In genomic region chr16:50245417-50246298, GRCh38 we compare ENCODE assay signal across 8 cellular contexts. TPM values are rescaled to one million over a fixed set of nuclear protein-coding genes. Genes with fewer than 3 reads are reported as not detected.
A peak's percentile ranks its signal among the peaks of the same experiment; 100 is the strongest.
DNase-seq lines count a peak whose midpoint lies in the region; ATAC-seq, FAIRE-seq and TF ChIP-seq lines count a peak whose summit lies in the region.

No MANE protein-coding gene starts in this region.

- TF ChIP-seq EP300 in A549 (IDR thresholded peaks at IDR 0.05): peak in 1 of 2 experiments; percentile 30; a peak in 1 of 5 replicates

- peak in 1 of 2 experiments; percentile 41; a peak in 2 of 5 replicates for TF ChIP-seq RAD21 in A549 (conservative IDR thresholded peaks at IDR 0.05 in 1 of 2, IDR thresholded peaks at IDR 0.05 in 1 of 2)

- H3K9me3 ChIP-seq in A549: no peaks in the 10 kb centered on the region

- CTCF ChIA-PET in A549 (lab: Yijun Ruan, JAX): interaction anchor here (0.7 to 3.1 kb wide), 10 partner anchors 9 to 221 kb away, joined by 3 to 14 read pairs (median 4); partner anchors contain the start of gene CNEP1R1

- intact Hi-C loops in left cardiac atrium (cut with DNase I): no loop called here

- DNase-seq in A549 (ENCODE audit: low read depth in 1 of 2, low spot score in 1 of 2) (peak; percentile 81 to 83), GM18507 (ENCODE audit: extremely low spot score, insufficient read length, low read depth) (peak; percentile 78), RCC 7860 (ENCODE audit: low spot score) (peak; percentile 68), left cardiac atrium (peak; percentile 60), renal cortical epithelial cell (ENCODE audit: low read depth) (peak; percentile 60), DMS153 treated with DMSO at 0.1 percent for 48 hours (lab: John Stamatoyannopoulos, UW; ENCODE audit: unreplicated experiment) (no peak)
- peak; percentile 61 for DNase-seq in activated naive CD4-positive, alpha-beta T cell treated with anti-CD3 and anti-CD28 coated beads, Interleukin-2, amount 50 U/mL, for 16 hours

- H3K4me3 ChIP-seq in A549: peak overlapping the region; percentile 68

- peak; percentile 80 to 85 for ATAC-seq in A549
- peak; percentile 65 for ATAC-seq in HG03064 (IDR thresholded peaks at IDR 0.05; ENCODE audit: low read depth, unreplicated experiment)
- ATAC-seq in left cardiac atrium: peak; percentile 87 to 91

- H3K4me1 ChIP-seq in A549: peaks cover 17% of the 10 kb centered on the region

- peak; percentile 47 for TF ChIP-seq POLR2A in A549 (IDR thresholded peaks at IDR 0.05; ENCODE audit: low read length)

- WGBS in A549 (ENCODE audit: missing lambda C conversion rate): 10% methylated on average over 6 of the region's 74 CpGs

- FAIRE-seq in A549 (lab: Jason Lieb, UNC): no peak
- FAIRE-seq in GM18507 (lab: Jason Lieb, UNC): no peak
- FAIRE-seq in RCC 7860 (lab: Jason Lieb, UNC): peak; percentile 42

- H3K4me2 ChIP-seq in A549: peak overlapping the region; percentile 79

- POLR2A ChIA-PET in A549 (lab: Yijun Ruan, JAX): interaction anchor here (1.0 to 1.4 kb wide), 3 partner anchors 9 to 35 kb away, joined by 4 to 5 read pairs (median 4); no protein-coding TSS in a partner anchor

- H3K27ac ChIP-seq in A549: peak overlapping the region; percentile 89 to 96

- peak; percentile 73 for TF ChIP-seq CTCF in A549 (IDR thresholded peaks at IDR 0.05)

TF ChIP-seq in A549, 52 proteins besides CTCF, POLR2A, EP300 and RAD21:
- TF ChIP-seq REST (IDR thresholded peaks at IDR 0.05) (no peak), MAX (IDR thresholded peaks at IDR 0.05) (peak; percentile 97), TP53 (CRISPR knock-in tag; IDR thresholded peaks at IDR 0.05) (no peak), SMC3 (IDR thresholded peaks at IDR 0.05) (peak; percentile 58), BCL3 (IDR thresholded peaks at IDR 0.05) (0 out of 3 replicates have a peak, but pooled peaks have one; percentile 15), MYC (IDR thresholded peaks at IDR 0.05; ENCODE audit: borderline replicate concordance, low read length) (peak; percentile 58; the same call in 1 of the 2 replicates), NFE2L2 (conservative IDR thresholded peaks at IDR 0.05; ENCODE audit: low read length) (no peak), ZSCAN20 (CRISPR knock-in tag; IDR thresholded peaks at IDR 0.05) (no peak), HEYL (CRISPR knock-in tag; IDR thresholded peaks at IDR 0.05) (no peak), HOXB13 (CRISPR knock-in tag; IDR thresholded peaks at IDR 0.05; ENCODE audit: low read depth) (no peak), JUN (IDR thresholded peaks at IDR 0.05) (peak in 1 of 2 experiments; percentile 67; a peak in 2 of 5 replicates), ZFP36 (IDR thresholded peaks at IDR 0.05; ENCODE audit: borderline replicate concordance, partially characterized antibody) (no peak), CEBPB (IDR thresholded peaks at IDR 0.05) (peak; percentile 20 to 38; a peak in 1 of 4 replicates), E2F6 (IDR thresholded peaks at IDR 0.05; ENCODE audit: borderline replicate concordance, low read depth) (peak; percentile 76; the same call in 1 of the 2 replicates), ZNF302 (CRISPR knock-in tag; IDR thresholded peaks at IDR 0.05) (no peak), NPAS2 (CRISPR knock-in tag; IDR thresholded peaks at IDR 0.05; ENCODE audit: borderline replicate concordance) (no peak), FOSL2 (IDR thresholded peaks at IDR 0.05) (peak; percentile 48; the same call in 1 of the 2 replicates), FOSL2 (CRISPR knock-in tag; IDR thresholded peaks at IDR 0.05) (peak; percentile 73), BHLHE40 (IDR thresholded peaks at IDR 0.05; ENCODE audit: low read depth, low read length) (peak; percentile 76), FOXS1 (CRISPR knock-in tag; IDR thresholded peaks at IDR 0.05) (no peak), RNF2 (IDR thresholded peaks at IDR 0.05; ENCODE audit: borderline replicate concordance, low read depth) (no peak), MAFK (IDR thresholded peaks at IDR 0.05; ENCODE audit: partially characterized antibody) (no peak), HDAC2 (IDR thresholded peaks at IDR 0.05) (no peak), RARB (CRISPR knock-in tag; IDR thresholded peaks at IDR 0.05) (no peak), KDM1A (IDR thresholded peaks at IDR 0.05; ENCODE audit: low read depth) (no peak), PHF8 (IDR thresholded peaks at IDR 0.05; ENCODE audit: borderline replicate concordance, low read depth) (peak; percentile 23; the same call in 1 of the 2 replicates)

RNA-seq across cellular contexts. Expression of gene ADCY7, which starts 20.7 kb away (rescaled TPM):
- polyA plus RNA-seq in A549 (2011; rRNA removed) (10.5 and 15.8 TPM in 2 replicates), A549 (2017; fragmentation: RNase III; extraction: RNeasy Plus Mini Kit Qiagen cat#74134 plus additional on column Dnase treatment) (14.9 to 19.5 TPM (median 18.7 TPM) in 3 replicates)
- polyA plus RNA-seq in A549 (2012; cell fraction: cytosol; rRNA removed): 16.6 and 25.2 TPM in 2 replicates
- polyA plus RNA-seq in A549 (2012; cell fraction: nucleus; rRNA removed): 54.2 and 75.4 TPM in 2 replicates
- 40.8 and 47.1 TPM in 2 replicates for polyA minus RNA-seq in A549 (2011; rRNA and poly(A)+ RNA removed)
- total RNA-seq in left cardiac atrium (10 to 100 TPM; 14.3 to 23.7 TPM), renal cortical epithelial cell (30.9 and 48.8 TPM in 2 replicates)
